20 cellular contexts compared by ENCODE assay signal in genomic region chr22:22214819-22215329, GRCh38. TPM values are rescaled to one million over a fixed set of nuclear protein-coding genes. Genes with fewer than 3 reads are reported as not detected.
A peak's percentile ranks its signal among the peaks of the same experiment; 100 is the strongest.
DNase-seq lines count a peak whose midpoint lies in the region; ATAC-seq, FAIRE-seq and TF ChIP-seq lines count a peak whose summit lies in the region.
"Had no signal": no experiment of that assay in that cellular context is flagged by ENCODE, and none has a peak within 500 bp of the region (broad histone marks: within the 10 kb centered on the region; RNA-seq: fewer than 3 reads in every experiment).

No MANE protein-coding gene starts in this region.

- no peak for DNase-seq in GM12891 (ENCODE audit: insufficient read length, low spot score)
- DNase-seq in hepatocyte (ENCODE audit: low spot score), result peak; percentile 75
- no peak for DNase-seq in stimulated activated naive B cell treated with anti-CD40 and anti-IgM and Interleukin-4, amounts not matched to agents 10 μg/mL and 1 μg/mL and 100 μg/mL, for 72 hours
- DNase-seq in foreskin fibroblast, result no peak
- no peak for DNase-seq in stimulated activated CD4-positive, alpha-beta T cell treated with anti-CD3 and anti-CD28 coated beads, Interleukin-12 subunit alpha, Interleukin-12 subunit beta, amount 100 ng/mL, for 4 hours
- no peak for DNase-seq in left ventricle myocardium inferior
- DNase-seq: Calu3; CD4-positive, alpha-beta T cell; GOT3; HFFc6; NCI-H1092; NCI-H146; NCI-H510A treated with DMSO at 0.1 percent for 48 hours; NCI-H82; Right ventricle myocardium superior; T-cell had no signal

- H3K27ac Mint-ChIP-seq in stimulated activated naive B cell treated with anti-CD40 and anti-IgM and Interleukin-4, amounts not matched to agents 10 μg/mL and 1 μg/mL and 100 μg/mL, for 72 hours, result peak overlapping the region; percentile 53
- H3K27ac Mint-ChIP-seq: CD4-positive, alpha-beta T cell; HFFc6; T-cell had no signal

- TF ChIP-seq EP300 in Ishikawa (IDR thresholded peaks at IDR 0.05; ENCODE audit: borderline replicate concordance), result no peak

- no peak overlapping the region for H2AFZ ChIP-seq in hepatocyte

- TF ChIP-seq CTCF in hepatocyte (IDR thresholded peaks at IDR 0.05; ENCODE audit: poor library complexity) (no peak), foreskin fibroblast (IDR thresholded peaks at IDR 0.05; ENCODE audit: low read depth, low read length) (no peak), left ventricle myocardium inferior (IDR thresholded peaks at IDR 0.05; ENCODE audit: borderline replicate concordance) (no peak)

- no peaks in the 10 kb centered on the region for H3K79me2 ChIP-seq in hepatocyte

- H3K4me1 ChIP-seq in hepatocyte (ENCODE audit: insufficient read depth) (no peaks in the 10 kb centered on the region), left ventricle myocardium inferior (no peaks in the 10 kb centered on the region)

- H3K4me2 ChIP-seq in hepatocyte, result no peak overlapping the region

- H3K27ac ChIP-seq in hepatocyte, result peak overlapping the region; percentile 61
- H3K27ac ChIP-seq in left ventricle myocardium inferior (replicated peaks), result no peak overlapping the region
- H3K27ac ChIP-seq: SK-N-MC had no signal

- intact Hi-C loops in left ventricle myocardium inferior (cut with micrococcal nuclease), result no loop called here

- H3K36me3 Mint-ChIP-seq in stimulated activated naive B cell treated with anti-CD40 and anti-IgM and Interleukin-4, amounts not matched to agents 10 μg/mL and 1 μg/mL and 100 μg/mL, for 72 hours, result no peaks in the 10 kb centered on the region
- H3K36me3 Mint-ChIP-seq: T-cell had no signal

- no peaks in the 10 kb centered on the region for H4K20me1 ChIP-seq in hepatocyte (ENCODE audit: insufficient read depth, poor library complexity, severe bottlenecking)

- no peak for FAIRE-seq in GM12891 (lab: Jason Lieb, UNC)
- FAIRE-seq: RCC 7860 had no signal

- H3K4me3 Mint-ChIP-seq in stimulated activated naive B cell treated with anti-CD40 and anti-IgM and Interleukin-4, amounts not matched to agents 10 μg/mL and 1 μg/mL and 100 μg/mL, for 72 hours, result no peak overlapping the region
- H3K4me3 Mint-ChIP-seq: CD4-positive, alpha-beta T cell; HFFc6; T-cell had no signal

- no peaks in the 10 kb centered on the region for H3K9me3 Mint-ChIP-seq in stimulated activated naive B cell treated with anti-CD40 and anti-IgM and Interleukin-4, amounts not matched to agents 10 μg/mL and 1 μg/mL and 100 μg/mL, for 72 hours
- H3K9me3 Mint-ChIP-seq: CD4-positive, alpha-beta T cell; HFFc6; T-cell had no signal

- no peaks in the 10 kb centered on the region for H3K36me3 ChIP-seq in hepatocyte (replicated peaks; ENCODE audit: insufficient read depth, low read depth)
- H3K36me3 ChIP-seq in left ventricle myocardium inferior, result no peaks in the 10 kb centered on the region

- H3K27me3 Mint-ChIP-seq in stimulated activated naive B cell treated with anti-CD40 and anti-IgM and Interleukin-4, amounts not matched to agents 10 μg/mL and 1 μg/mL and 100 μg/mL, for 72 hours, result no peaks in the 10 kb centered on the region
- H3K27me3 Mint-ChIP-seq: CD4-positive, alpha-beta T cell; T-cell had no signal

- peak in 1 of 2 donors; percentile 21 for ATAC-seq in stimulated activated naive B cell treated with anti-CD40 and anti-IgM and Interleukin-4, amounts not matched to agents 10 μg/mL and 1 μg/mL and 100 μg/mL, for 72 hours (replicated peaks)
- ATAC-seq: T-cell had no signal

- peaks cover 46 to 55% of the 10 kb centered on the region in 2 donors for H3K4me1 Mint-ChIP-seq in stimulated activated naive B cell treated with anti-CD40 and anti-IgM and Interleukin-4, amounts not matched to agents 10 μg/mL and 1 μg/mL and 100 μg/mL, for 72 hours

- H3K27me3 ChIP-seq in hepatocyte (peaks cover 15% of the 10 kb centered on the region), left ventricle myocardium inferior (ENCODE audit: low read depth) (peaks cover 72% of the 10 kb centered on the region)

- WGBS in hepatocyte (ENCODE audit: low lambda C conversion rate, missing lambda C conversion rate), result 38% methylated on average over 5 of the region's 5 CpGs

- no peak for TF ChIP-seq POLR2A in GM12891 (IDR thresholded peaks at IDR 0.05; ENCODE audit: low read depth, low read length)

- TF ChIP-seq RAD21 in Ishikawa (IDR thresholded peaks at IDR 0.05; ENCODE audit: low read depth), result no peak

- H3K4me3 ChIP-seq in hepatocyte (no peak overlapping the region), foreskin fibroblast (ENCODE audit: low read depth in 1 of 2, low read length in 2 of 2) (no peak overlapping the region), left ventricle myocardium inferior (no peak overlapping the region)
- H3K4me3 ChIP-seq: SK-N-MC had no signal

- no peaks in the 10 kb centered on the region for H3K9me2 ChIP-seq in hepatocyte (replicated peaks; ENCODE audit: insufficient read depth)

- no peaks in the 10 kb centered on the region for H3K9me3 ChIP-seq in hepatocyte (ENCODE audit: low read depth)
- no peaks in the 10 kb centered on the region for H3K9me3 ChIP-seq in left ventricle myocardium inferior (replicated peaks)

TF ChIP-seq in GM12891, 5 proteins besides CTCF, POLR2A, EP300 and RAD21:
- TF ChIP-seq POLR2AphosphoS5 (IDR thresholded peaks at IDR 0.05; ENCODE audit: low read depth, low read length), result no peak
- no peak for TF ChIP-seq TAF1 (IDR thresholded peaks at IDR 0.05; ENCODE audit: low read depth, low read length)
- peak; percentile 67 for TF ChIP-seq SPI1 (IDR thresholded peaks at IDR 0.05; ENCODE audit: low read depth, low read length)

TF ChIP-seq in Ishikawa, 13 proteins besides CTCF, POLR2A, EP300 and RAD21:
- TF ChIP-seq REST (IDR thresholded peaks at IDR 0.05; ENCODE audit: low read depth), result 0 out of 2 replicates have a peak, but pooled peaks have one; percentile 16
- TF ChIP-seq EGR1 (IDR thresholded peaks at IDR 0.05), result no peak

RNA-seq across cellular contexts. Expression of gene VPREB1, which starts 29.7 kb away (rescaled TPM):
- polyA plus RNA-seq in GM12891 (2012; ENCODE audit: low read depth, missing spikeins), result not detected
- total RNA-seq in hepatocyte (not detected in 2 replicates), left ventricle myocardium inferior (not detected)
- not detected in 2 replicates for polyA plus RNA-seq in hepatocyte
- total RNA-seq: Calu3; CD4-positive, alpha-beta T cell; HFFc6; HT-29; Right ventricle myocardium superior; T-cell had no signal
